ENCODE assay signal across 1 cellular context in the genomic region with DNA sequence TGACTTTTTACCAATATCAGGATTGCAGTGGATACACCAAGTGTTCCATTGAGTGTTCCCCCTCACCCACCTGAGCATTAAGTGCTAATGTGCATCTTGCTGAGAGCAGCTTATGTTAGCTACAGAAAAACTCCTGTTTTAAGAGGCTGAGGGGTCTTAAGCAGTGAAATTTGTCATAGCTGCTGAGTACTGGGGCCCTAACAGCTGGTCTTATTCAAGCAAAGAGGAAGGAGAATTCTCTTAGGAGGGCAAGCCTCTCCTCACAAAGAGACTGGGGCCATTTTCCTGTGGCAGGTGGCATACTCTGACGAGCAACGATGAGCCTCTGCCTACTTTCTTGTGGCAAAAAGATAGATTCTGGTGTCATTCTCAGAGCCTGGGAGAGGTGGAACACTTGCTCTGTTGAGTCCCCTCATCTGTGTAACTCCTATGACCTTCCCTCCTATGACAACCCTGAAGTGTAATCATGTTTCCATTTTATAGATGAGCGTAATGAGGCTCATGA.
TF ChIP-seq lines count a peak whose summit lies in the region.

No MANE protein-coding gene starts in this region.

TF ChIP-seq in A549, 52 proteins besides CTCF, POLR2A, EP300 and RAD21 (continued from another document):
- TF ChIP-seq EHMT2 (IDR thresholded peaks at IDR 0.05; ENCODE audit: low read depth) (no peak), NPAS2 (CRISPR knock-in tag; IDR thresholded peaks at IDR 0.05; ENCODE audit: borderline replicate concordance) (no peak), HOXB13 (CRISPR knock-in tag; IDR thresholded peaks at IDR 0.05; ENCODE audit: low read depth) (no peak)
- TF ChIP-seq, protein P1, sequence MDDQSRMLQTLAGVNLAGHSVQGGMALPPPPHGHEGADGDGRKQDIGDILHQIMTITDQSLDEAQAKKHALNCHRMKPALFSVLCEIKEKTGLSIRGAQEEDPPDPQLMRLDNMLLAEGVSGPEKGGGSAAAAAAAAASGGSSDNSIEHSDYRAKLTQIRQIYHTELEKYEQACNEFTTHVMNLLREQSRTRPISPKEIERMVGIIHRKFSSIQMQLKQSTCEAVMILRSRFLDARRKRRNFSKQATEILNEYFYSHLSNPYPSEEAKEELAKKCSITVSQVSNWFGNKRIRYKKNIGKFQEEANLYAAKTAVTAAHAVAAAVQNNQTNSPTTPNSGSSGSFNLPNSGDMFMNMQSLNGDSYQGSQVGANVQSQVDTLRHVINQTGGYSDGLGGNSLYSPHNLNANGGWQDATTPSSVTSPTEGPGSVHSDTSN (IDR thresholded peaks at IDR 0.05), result no peak
